Comparison of ENCODE assay signal across 18 cellular contexts in the genomic region with DNA sequence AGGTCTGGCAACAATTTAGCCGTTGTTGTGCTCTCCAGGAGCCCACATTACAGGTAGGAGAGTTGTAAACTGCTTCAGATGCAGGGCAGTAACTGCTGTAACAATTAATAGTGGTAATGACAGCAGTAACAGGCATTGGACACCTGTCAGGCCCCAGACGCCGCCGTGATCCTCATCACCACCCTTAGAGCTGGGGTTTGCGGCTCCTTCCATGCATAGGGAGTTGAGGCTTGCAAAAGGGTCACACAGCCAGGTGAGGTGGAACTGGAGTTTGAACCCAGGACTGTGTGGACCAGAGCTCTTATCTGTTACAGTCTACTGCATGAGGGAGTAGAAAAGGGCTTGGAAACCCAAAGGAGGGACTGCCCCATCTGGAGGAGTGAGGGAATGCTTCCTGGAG.
"Had no signal": no experiment of that assay in that cellular context is flagged by ENCODE, and none has a peak within 500 bp of the region (broad histone marks: within the 10 kb centered on the region; RNA-seq: fewer than 3 reads in every experiment).

No MANE protein-coding gene starts in this region.

- H3K36me3 ChIP-seq: adrenal gland, breast epithelium, gastrocnemius medialis had no signal

- FAIRE-seq: astrocyte, endometrium had no signal

- H3K4me1 ChIP-seq: gastrocnemius medialis had no signal

- H3K27ac ChIP-seq: adrenal gland, breast epithelium, coronary artery, gastrocnemius medialis, heart left ventricle had no signal

- H3K4me3 ChIP-seq: adrenal gland, breast epithelium, coronary artery, gastrocnemius medialis, heart left ventricle, mucosa of descending colon had no signal

- H3K36me3 Mint-ChIP-seq: activated naive CD4-positive, alpha-beta T cell treated with anti-CD3 and anti-CD28 coated beads, Interleukin-2, amount 50 U/mL, for 72 hours; immature natural killer cell; memory B cell; naive B cell; type B pancreatic cell had no signal

- H3K27ac Mint-ChIP-seq: activated B cell treated with CpG ODN at 0.5 μM for 24 hours; activated CD4-positive, alpha-beta T cell treated with anti-CD3 and anti-CD28 coated beads, Interleukin-2, amount 10 ng/mL, durations not matched to agents 7 days and 5 days; activated naive CD4-positive, alpha-beta T cell treated with anti-CD3 and anti-CD28 coated beads, Interleukin-2, amount 50 U/mL, for 72 hours; activated T-cell treated with anti-CD3 and anti-CD28 coated beads, Interleukin-2, amount 50 U/mL, for 72 hours; immature natural killer cell; memory B cell; naive B cell; T-helper 2 cell treated with Interferon-gamma antibody and Interleukin-4, amounts not matched to agents 5 μg/mL and 100 μg/mL, for 36 hours; type B pancreatic cell had no signal

- H3K27me3 ChIP-seq: adrenal gland, breast epithelium, gastrocnemius medialis, heart left ventricle had no signal

- H3K4me1 Mint-ChIP-seq: activated B cell treated with CpG ODN at 0.5 μM for 24 hours; activated CD4-positive, alpha-beta T cell treated with anti-CD3 and anti-CD28 coated beads, Interleukin-2, amount 10 ng/mL, durations not matched to agents 7 days and 5 days; immature natural killer cell; neural crest cell had no signal

- H3K9me3 Mint-ChIP-seq: activated B cell treated with CpG ODN at 0.5 μM for 24 hours; activated CD4-positive, alpha-beta T cell treated with anti-CD3 and anti-CD28 coated beads, Interleukin-2, amount 10 ng/mL, durations not matched to agents 7 days and 5 days; activated naive CD4-positive, alpha-beta T cell treated with anti-CD3 and anti-CD28 coated beads, Interleukin-2, amount 50 U/mL, for 72 hours; activated T-cell treated with anti-CD3 and anti-CD28 coated beads, Interleukin-2, amount 50 U/mL, for 72 hours; immature natural killer cell; memory B cell; naive B cell; neural crest cell; T-helper 2 cell treated with Interferon-gamma antibody and Interleukin-4, amounts not matched to agents 5 μg/mL and 100 μg/mL, for 36 hours; type B pancreatic cell had no signal

- H3K4me3 Mint-ChIP-seq: activated B cell treated with CpG ODN at 0.5 μM for 24 hours; activated CD4-positive, alpha-beta T cell treated with anti-CD3 and anti-CD28 coated beads, Interleukin-2, amount 10 ng/mL, durations not matched to agents 7 days and 5 days; activated T-cell treated with anti-CD3 and anti-CD28 coated beads, Interleukin-2, amount 50 U/mL, for 72 hours; immature natural killer cell; memory B cell; naive B cell; neural crest cell; T-helper 2 cell treated with Interferon-gamma antibody and Interleukin-4, amounts not matched to agents 5 μg/mL and 100 μg/mL, for 36 hours; type B pancreatic cell had no signal

- H3K9me3 ChIP-seq: adrenal gland, breast epithelium, gastrocnemius medialis, heart left ventricle, mucosa of descending colon had no signal
